Comparison of ENCODE assay signal across 16 cellular contexts in genomic region chr15:42602501-42602900, GRCh38.
"Had no signal": no experiment of that assay in that cellular context is flagged by ENCODE, and none has a peak within 500 bp of the region (broad histone marks: within the 10 kb centered on the region; RNA-seq: fewer than 3 reads in every experiment).

No MANE protein-coding gene starts in this region.

- H3K27ac ChIP-seq: heart left ventricle, pancreas, stomach had no signal

- H3K9me3 ChIP-seq: heart left ventricle, pancreas, stomach had no signal

- H3K4me3 ChIP-seq: heart left ventricle, pancreas, stomach had no signal

- ATAC-seq: esophagus mucosa, heart left ventricle, left colon, pancreas, right cardiac atrium had no signal

- DNase-seq: effector memory CD4-positive, alpha-beta T cell; heart left ventricle; hippocampal formation; left colon; mesendoderm; naive B cell; occipital lobe; pancreas; right cardiac atrium; small intestine; stimulated activated CD4-positive, alpha-beta T cell treated with anti-CD3 and anti-CD28 coated beads, Interleukin-12 subunit alpha, Interleukin-12 subunit beta, amount 100 ng/mL, for 4 hours; stimulated activated naive CD4-positive, alpha-beta T cell; stomach; substantia nigra; trophoblast cell had no signal

- H3K36me3 ChIP-seq: pancreas, stomach had no signal

- H3K4me1 ChIP-seq: pancreas had no signal

- H3K27me3 ChIP-seq: heart left ventricle, stomach had no signal
